In genomic region chr15:73873889-73874511, GRCh38 we compare ENCODE assay signal across 8 cellular contexts. TPM values are rescaled to one million over a fixed set of nuclear protein-coding genes. Genes with fewer than 3 reads are reported as not detected.
A peak's percentile ranks its signal among the peaks of the same experiment; 100 is the strongest.
DNase-seq lines count a peak whose midpoint lies in the region; ATAC-seq, FAIRE-seq and TF ChIP-seq lines count a peak whose summit lies in the region.

No MANE protein-coding gene starts in this region.

- H3K4me3 ChIP-seq in GM23248 (no peak overlapping the region), NT2/D1 (ENCODE audit: insufficient read length, low read depth) (no peak overlapping the region), K562 (no peak overlapping the region), HepG2 (replicated peaks in 1 of 3; ENCODE audit: insufficient read depth in 1 of 3, low read depth in 2 of 3, low read length in 3 of 3) (no peak overlapping the region), aorta (ENCODE audit: low read length in 2 of 2) (no peak overlapping the region)

- ATAC-seq in K562 (0 out of 3 replicates have a peak, but pooled peaks have one; percentile 44), HepG2 (no peak), aorta (ENCODE audit: low FRiP score) (no peak), HG02678 (IDR thresholded peaks at IDR 0.05; ENCODE audit: unreplicated experiment) (no peak), sciatic nerve (no peak)

- POLR2A ChIA-PET in K562 (lab: Yijun Ruan, JAX) (interaction anchor here (0.7 to 1.2 kb wide), 2 partner anchors 13 to 35 kb away, joined by 3 read pairs; no protein-coding TSS in a partner anchor), HepG2 (lab: Yijun Ruan, JAX) (no interaction called here)

- peak; percentile 61 to 72 (median 62) for TF ChIP-seq CTCF in K562 (IDR thresholded peaks at IDR 0.05 in 2 of 3, conservative IDR thresholded peaks at IDR 0.05 in 1 of 3; ENCODE audit: insufficient read depth in 2 of 3, low read depth in 1 of 3, low read length in 3 of 3)
- TF ChIP-seq CTCF in HepG2 (CRISPR knock-in tag; IDR thresholded peaks at IDR 0.05): peak; percentile 62

- in situ Hi-C loops in GM23248 (cut with MboI): no loop called here
- in situ Hi-C loops in K562 (cut with MboI): no loop called here
- in situ Hi-C loops in HepG2 (cut with HindIII; ENCODE audit: extremely low pct_ligation_motif_present, low pct_unique_long_range_greater_than_20kb): loop anchor here (5.0 kb wide), 1 partner anchor 33 kb away; no protein-coding TSS in a partner anchor

- intact Hi-C loops in K562 (cut with micrococcal nuclease) (loop anchor here (1.0 kb wide), 1 partner anchor 34 kb away; no protein-coding TSS in a partner anchor), HepG2 (cut with micrococcal nuclease; ENCODE audit: unreplicated experiment) (loop anchor here (1.0 kb wide), 1 partner anchor 34 kb away; no protein-coding TSS in a partner anchor), aorta (cut with DNase I) (loop anchor here in 1 of 2 donors (2.0 kb wide), 2 partner anchors 35 to 91 kb away; no protein-coding TSS in a partner anchor), sciatic nerve (cut with DNase I) (no loop called here)

- WGBS in GM23248 (ENCODE audit: low coverage in 1 of 2, low lambda C conversion rate in 2 of 2, missing lambda C conversion rate in 2 of 2), 2 experiments: 33 to 38% methylated on average over 6 of the region's 6 CpGs
- 1% methylated on average over 6 of the region's 6 CpGs for WGBS in K562 (ENCODE audit: insufficient coverage, low coverage, missing lambda C conversion rate)
- 17% methylated on average over 6 of the region's 6 CpGs for WGBS in HepG2 (ENCODE audit: low lambda C conversion rate)
- WGBS in aorta, 2 donors: 31 to 32% methylated on average over 6 of the region's 6 CpGs

- H4K20me1 ChIP-seq in GM23248 (ENCODE audit: insufficient read depth) (no peaks in the 10 kb centered on the region), K562 (replicated peaks; ENCODE audit: control insufficient read depth, insufficient read depth, low read length) (peaks cover 12% of the 10 kb centered on the region), HepG2 (ENCODE audit: insufficient read depth, low read length) (no peaks in the 10 kb centered on the region)

- H3K79me2 ChIP-seq in GM23248 (ENCODE audit: insufficient read depth) (no peaks in the 10 kb centered on the region), K562 (ENCODE audit: control insufficient read depth, insufficient read depth, low read length) (no peaks in the 10 kb centered on the region), HepG2 (ENCODE audit: insufficient read depth, low read length) (no peaks in the 10 kb centered on the region)

- no peaks in the 10 kb centered on the region for H3K9me2 ChIP-seq in GM23248 (ENCODE audit: insufficient read depth)

- no peak overlapping the region for H3K27ac ChIP-seq in GM23248
- H3K27ac ChIP-seq in K562 (ENCODE audit: extremely low read depth, low read depth, low read length): no peak overlapping the region
- H3K27ac ChIP-seq in HepG2 (ENCODE audit: extremely low read length, insufficient read depth, low read length): no peak overlapping the region
- H3K27ac ChIP-seq in aorta (ENCODE audit: low read depth in 1 of 2, low read length in 2 of 2): no peak overlapping the region

- DNase-seq in COLO829 (ENCODE audit: low spot score): peak; percentile 50
- DNase-seq in GM23248: peak; percentile 64
- DNase-seq in NT2/D1 (ENCODE audit: low read depth, low spot score): peak; percentile 52
- peak; percentile 42 to 68 (median 57) for DNase-seq in K562 (ENCODE audit: extremely low read depth in 1 of 4, low spot score in 3 of 4)
- peak; percentile 52 for DNase-seq in HepG2 (ENCODE audit: low spot score)
- no peak for DNase-seq in aorta
- no peak for DNase-seq in sciatic nerve (ENCODE audit: low spot score)

- no peaks in the 10 kb centered on the region for H3K9me3 ChIP-seq in GM23248 (ENCODE audit: low read depth)
- no peaks in the 10 kb centered on the region for H3K9me3 ChIP-seq in NT2/D1 (ENCODE audit: insufficient read depth, low read length)
- no peaks in the 10 kb centered on the region for H3K9me3 ChIP-seq in K562 (replicated peaks; ENCODE audit: control insufficient read depth, insufficient read depth, low read depth, low read length)
- H3K9me3 ChIP-seq in HepG2 (ENCODE audit: low read length): no peaks in the 10 kb centered on the region
- no peaks in the 10 kb centered on the region for H3K9me3 ChIP-seq in aorta (ENCODE audit: control insufficient read depth, low read length)

- H2AFZ ChIP-seq in GM23248: no peak overlapping the region
- H2AFZ ChIP-seq in K562 (ENCODE audit: low read depth, low read length): no peak overlapping the region
- H2AFZ ChIP-seq in HepG2 (ENCODE audit: low read length): no peak overlapping the region

- TF ChIP-seq POLR2A in K562 (conservative IDR thresholded peaks at IDR 0.05) (no peak), HepG2 (IDR thresholded peaks at IDR 0.05; ENCODE audit: insufficient read depth in 1 of 2, low read depth in 2 of 2, low read length in 2 of 2) (no peak)

- CTCF ChIA-PET in K562 (lab: Yijun Ruan, JAX; ENCODE audit: low intra/inter-chr PET ratio) (interaction anchor here (1.0 to 1.6 kb wide), 2 partner anchors 34 to 90 kb away, joined by 7 to 9 read pairs; no protein-coding TSS in a partner anchor), HepG2 (lab: Yijun Ruan, JAX; ENCODE audit: low intra/inter-chr PET ratio, low total read pairs) (interaction anchor here (1.1 to 2.0 kb wide), 3 partner anchors 33 to 54 kb away, joined by 3 to 21 read pairs (median 4); no protein-coding TSS in a partner anchor)

- H3K4me2 ChIP-seq in GM23248 (ENCODE audit: unreplicated experiment) (no peak overlapping the region), K562 (ENCODE audit: insufficient read depth, low read length) (no peak overlapping the region), HepG2 (ENCODE audit: low read depth, low read length) (no peak overlapping the region)

- no peak for TF ChIP-seq EP300 in K562 (IDR thresholded peaks at IDR 0.05; ENCODE audit: low read length)
- TF ChIP-seq EP300 in HepG2 (IDR thresholded peaks at IDR 0.05; ENCODE audit: low read depth in 2 of 2, low read length in 2 of 2): no peak
- TF ChIP-seq EP300 in HepG2 (CRISPR knock-in tag; IDR thresholded peaks at IDR 0.05; ENCODE audit: borderline replicate concordance): no peak

- peak; percentile 88 for FAIRE-seq in K562 (lab: Jason Lieb, UNC)
- FAIRE-seq in HepG2 (lab: Jason Lieb, UNC): peak; percentile 67

- H3K9me1 ChIP-seq in K562 (ENCODE audit: control insufficient read depth, insufficient read depth, low read length): no peaks in the 10 kb centered on the region

- H3F3A ChIP-seq in GM23248 (ENCODE audit: insufficient read depth): peaks cover 10% of the 10 kb centered on the region

- H3K27me3 ChIP-seq in GM23248 (replicated peaks; ENCODE audit: insufficient read depth) (peaks cover 6% of the 10 kb centered on the region), NT2/D1 (ENCODE audit: insufficient read depth, insufficient read length) (no peaks in the 10 kb centered on the region), K562 (ENCODE audit: control insufficient read depth in 2 of 2, insufficient read depth in 2 of 2, low read length in 2 of 2) (peaks cover 2 to 7% of the 10 kb centered on the region in 2 experiments; a peak in 3 of 5 replicates), HepG2 (ENCODE audit: control insufficient read depth in 1 of 2, insufficient read depth in 2 of 2, low read length in 2 of 2) (peaks cover 0 to 5% of the 10 kb centered on the region in 2 experiments; a peak in 1 of 5 replicates), aorta (ENCODE audit: control insufficient read depth in 1 of 2, insufficient read depth in 2 of 2, low read length in 1 of 2) (no peaks in the 10 kb centered on the region)

- H3K36me3 ChIP-seq in GM23248 (ENCODE audit: low read depth) (no peaks in the 10 kb centered on the region), NT2/D1 (ENCODE audit: insufficient read depth, insufficient read length, low read length) (no peaks in the 10 kb centered on the region), K562 (ENCODE audit: control insufficient read depth, insufficient read depth, low read length) (no peaks in the 10 kb centered on the region), HepG2 (replicated peaks in 1 of 2; ENCODE audit: control insufficient read depth in 1 of 2, insufficient read depth in 2 of 2, low read length in 2 of 2) (no peaks in the 10 kb centered on the region), aorta (ENCODE audit: control insufficient read depth in 1 of 2, insufficient read depth in 2 of 2, low read length in 1 of 2) (no peaks in the 10 kb centered on the region)

- BruUV-seq in K562 (replicated peaks; lab: Mats Ljungman, UMichigan) (no TSS peak), HepG2 (replicated peaks; lab: Mats Ljungman, UMichigan) (no TSS peak)

- peak; percentile 44 to 58 for TF ChIP-seq RAD21 in K562 (CRISPR knock-in tag; conservative IDR thresholded peaks at IDR 0.05 in 1 of 2, IDR thresholded peaks at IDR 0.05 in 1 of 2)
- no peak for TF ChIP-seq RAD21 in HepG2 (CRISPR knock-in tag; IDR thresholded peaks at IDR 0.05)

- H3K9ac ChIP-seq in GM23248 (no peak overlapping the region), NT2/D1 (ENCODE audit: insufficient read length, low read depth) (no peak overlapping the region), K562 (ENCODE audit: insufficient read depth in 1 of 2, low read depth in 2 of 2, low read length in 2 of 2) (no peak overlapping the region), HepG2 (ENCODE audit: insufficient read depth, low read depth, low read length) (no peak overlapping the region)

- H3K4me1 ChIP-seq in GM23248 (ENCODE audit: insufficient read depth): peaks cover 12% of the 10 kb centered on the region
- H3K4me1 ChIP-seq in NT2/D1 (ENCODE audit: insufficient read depth, insufficient read length): no peaks in the 10 kb centered on the region
- H3K4me1 ChIP-seq in K562 (replicated peaks in 1 of 2; ENCODE audit: control insufficient read depth in 2 of 2, insufficient read depth in 2 of 2, low read length in 2 of 2): peaks cover 4 to 7% of the 10 kb centered on the region in 2 experiments; a peak in 3 of 5 replicates
- no peaks in the 10 kb centered on the region for H3K4me1 ChIP-seq in HepG2 (ENCODE audit: insufficient read depth, low read length)
- H3K4me1 ChIP-seq in aorta (ENCODE audit: control insufficient read depth in 1 of 2, insufficient read depth in 2 of 2, low read length in 2 of 2): no peaks in the 10 kb centered on the region

RNA-seq across cellular contexts. Expression of gene TBC1D21, which starts 0.6 kb away (rescaled TPM):
- not detected in 2 replicates for total RNA-seq in GM23248 (2014; rRNA removed; shearing (Covaris generic))
- polyA plus RNA-seq in GM23248 (2016; fragmentation: Nextera tagmentation; extraction: Ambion mirVana) (not detected in 2 replicates), K562 (2011; rRNA removed) (not detected in 2 replicates), K562 (2014; fragmentation: Illumina TruSeq; extraction: Trizol) (not detected in 2 replicates), K562 (2014; fragmentation: Nextera tagmentation; extraction: Ambion mirVana) (not detected), K562 (2014; rRNA removed) (not detected in 2 replicates), HepG2 (2011; rRNA removed) (not detected in 2 replicates), aorta (not detected)
- not detected in 2 replicates for total RNA-seq in K562 (2011; cell fraction: chromatin; rRNA removed; ENCODE audit: low replicate concordance)
- not detected in 2 replicates for total RNA-seq in K562 (2011; cell fraction: nucleolus; rRNA removed)
- total RNA-seq in K562 (2011; cell fraction: nucleoplasm; rRNA removed): not detected in 2 replicates
- total RNA-seq in K562 (2014; rRNA removed) (not detected in 2 replicates), K562 (2014; rRNA removed; fragmentation: Illumina TruSeq; extraction: Trizol) (not detected in 2 replicates), K562 (2015; rRNA removed; fragmentation: Illumina TruSeq; extraction: Trizol) (not detected in 2 replicates), K562 (2021) (not detected in 2 replicates), HepG2 (2016; rRNA removed; fragmentation: Illumina TruSeq; extraction: Trizol) (not detected in 2 replicates), aorta (not detected), sciatic nerve (not detected)
- polyA plus RNA-seq in K562 (2011; cell fraction: cytosol; rRNA removed): not detected in 2 replicates
- not detected in 2 replicates for polyA plus RNA-seq in K562 (2011; cell fraction: nucleus; rRNA removed)
- polyA plus RNA-seq in K562 (2012): not detected in 2 replicates
- not detected in 2 replicates for polyA minus RNA-seq in K562 (2011; rRNA and poly(A)+ RNA removed)
- not detected in 2 replicates for polyA minus RNA-seq in K562 (2011; cell fraction: cytosol; rRNA and poly(A)+ RNA removed)
- polyA minus RNA-seq in K562 (2011; cell fraction: nucleus; rRNA and poly(A)+ RNA removed): not detected in 2 replicates
- total RNA-seq in HepG2 (2016; cell fraction: cytosol; rRNA removed; fragmentation: Illumina TruSeq; extraction: Trizol; ENCODE audit: low read depth): not detected in 2 replicates
- total RNA-seq in HepG2 (2016; cell fraction: insoluble cytoplasmic fraction; rRNA removed; fragmentation: Illumina TruSeq; extraction: Trizol): not detected in 2 replicates
- total RNA-seq in HepG2 (2016; cell fraction: membrane; rRNA removed; fragmentation: Illumina TruSeq; extraction: Trizol): not detected in 2 replicates
- total RNA-seq in HepG2 (2016; cell fraction: nucleus; rRNA removed; fragmentation: Illumina TruSeq; extraction: Trizol): not detected in 2 replicates
- polyA plus RNA-seq in HepG2 (2011; cell fraction: cytosol; rRNA removed): not detected in 2 replicates
- not detected in 2 replicates for polyA plus RNA-seq in HepG2 (2011; cell fraction: nucleus; rRNA removed)
- not detected in 2 replicates for polyA plus RNA-seq in HepG2 (2012)
- polyA plus RNA-seq in HepG2 (2016; cell fraction: cytosol; fragmentation: Illumina TruSeq; extraction: Trizol; ENCODE audit: low read depth): not detected in 2 replicates
- not detected in 2 replicates for polyA plus RNA-seq in HepG2 (2016; cell fraction: insoluble cytoplasmic fraction; fragmentation: Illumina TruSeq; extraction: Trizol; ENCODE audit: low read depth)
- not detected in 2 replicates for polyA plus RNA-seq in HepG2 (2016; cell fraction: membrane; fragmentation: Illumina TruSeq; extraction: Trizol; ENCODE audit: low read depth)
- polyA plus RNA-seq in HepG2 (2016; cell fraction: nucleus; fragmentation: Illumina TruSeq; extraction: Trizol; ENCODE audit: insufficient read depth, low read depth): not detected in 2 replicates
- not detected in 2 replicates for polyA minus RNA-seq in HepG2 (2011; rRNA and poly(A)+ RNA removed; ENCODE audit: low replicate concordance)
- not detected in 2 replicates for polyA minus RNA-seq in HepG2 (2011; cell fraction: cytosol; rRNA and poly(A)+ RNA removed)
- polyA minus RNA-seq in HepG2 (2011; cell fraction: nucleus; rRNA and poly(A)+ RNA removed): not detected in 2 replicates

RNA-seq across cellular contexts. Expression of gene LOXL1, which starts 52.3 kb away (rescaled TPM):
- total RNA-seq in GM23248 (2014; rRNA removed; shearing (Covaris generic)): 534 and 540 TPM in 2 replicates
- polyA plus RNA-seq in GM23248 (2016; fragmentation: Nextera tagmentation; extraction: Ambion mirVana) (396 and 401 TPM in 2 replicates), K562 (2011; rRNA removed) (0.16 TPM in 1 of 2 replicates, not detected in the other), K562 (2014; fragmentation: Illumina TruSeq; extraction: Trizol) (not detected in 2 replicates), K562 (2014; fragmentation: Nextera tagmentation; extraction: Ambion mirVana) (not detected), K562 (2014; rRNA removed) (not detected in 2 replicates), HepG2 (2011; rRNA removed) (0.16 and 1.3 TPM in 2 replicates), aorta (100 to 1,000 TPM in 1 of 2 donors, 10 to 100 TPM in 1; 49.0 to 138 TPM)
- not detected in 2 replicates for total RNA-seq in K562 (2011; cell fraction: chromatin; rRNA removed; ENCODE audit: low replicate concordance)
- 0.33 TPM in 1 of 2 replicates, not detected in the other for total RNA-seq in K562 (2011; cell fraction: nucleolus; rRNA removed)
- not detected in 2 replicates for total RNA-seq in K562 (2011; cell fraction: nucleoplasm; rRNA removed)
- total RNA-seq in K562 (2014; rRNA removed) (0.14 and 0.61 TPM in 2 replicates), K562 (2014; rRNA removed; fragmentation: Illumina TruSeq; extraction: Trizol) (not detected in 2 replicates), K562 (2015; rRNA removed; fragmentation: Illumina TruSeq; extraction: Trizol) (not detected in 2 replicates), K562 (2021) (not detected in 2 replicates), HepG2 (2016; rRNA removed; fragmentation: Illumina TruSeq; extraction: Trizol) (0.51 TPM in 1 of 2 replicates, not detected in the other), aorta (100 to 1,000 TPM; 108 to 115 TPM), sciatic nerve (16.6 TPM)
- polyA plus RNA-seq in K562 (2011; cell fraction: cytosol; rRNA removed): 0.66 TPM in 1 of 2 replicates, not detected in the other
- 0.30 and 0.45 TPM in 2 replicates for polyA plus RNA-seq in K562 (2011; cell fraction: nucleus; rRNA removed)
- 0.18 and 1.5 TPM in 2 replicates for polyA plus RNA-seq in K562 (2012)
- polyA minus RNA-seq in K562 (2011; rRNA and poly(A)+ RNA removed): not detected in 2 replicates
- polyA minus RNA-seq in K562 (2011; cell fraction: cytosol; rRNA and poly(A)+ RNA removed): not detected in 2 replicates
- not detected in 2 replicates for polyA minus RNA-seq in K562 (2011; cell fraction: nucleus; rRNA and poly(A)+ RNA removed)
- total RNA-seq in HepG2 (2016; cell fraction: cytosol; rRNA removed; fragmentation: Illumina TruSeq; extraction: Trizol; ENCODE audit: low read depth): 0.10 TPM in 1 of 2 replicates, not detected in the other
- total RNA-seq in HepG2 (2016; cell fraction: insoluble cytoplasmic fraction; rRNA removed; fragmentation: Illumina TruSeq; extraction: Trizol): 0.30 and 0.40 TPM in 2 replicates
- total RNA-seq in HepG2 (2016; cell fraction: membrane; rRNA removed; fragmentation: Illumina TruSeq; extraction: Trizol): 0.46 and 0.69 TPM in 2 replicates
- total RNA-seq in HepG2 (2016; cell fraction: nucleus; rRNA removed; fragmentation: Illumina TruSeq; extraction: Trizol): 0.47 TPM in 1 of 2 replicates, not detected in the other
- 0.58 and 0.69 TPM in 2 replicates for polyA plus RNA-seq in HepG2 (2011; cell fraction: cytosol; rRNA removed)
- polyA plus RNA-seq in HepG2 (2011; cell fraction: nucleus; rRNA removed): 0.35 and 0.80 TPM in 2 replicates
- not detected in 2 replicates for polyA plus RNA-seq in HepG2 (2012)
- 0.31 and 0.33 TPM in 2 replicates for polyA plus RNA-seq in HepG2 (2016; cell fraction: cytosol; fragmentation: Illumina TruSeq; extraction: Trizol; ENCODE audit: low read depth)
- 0.39 TPM in 1 of 2 replicates, not detected in the other for polyA plus RNA-seq in HepG2 (2016; cell fraction: insoluble cytoplasmic fraction; fragmentation: Illumina TruSeq; extraction: Trizol; ENCODE audit: low read depth)
- 0.41 and 0.76 TPM in 2 replicates for polyA plus RNA-seq in HepG2 (2016; cell fraction: membrane; fragmentation: Illumina TruSeq; extraction: Trizol; ENCODE audit: low read depth)
- 0.92 and 1.1 TPM in 2 replicates for polyA plus RNA-seq in HepG2 (2016; cell fraction: nucleus; fragmentation: Illumina TruSeq; extraction: Trizol; ENCODE audit: insufficient read depth, low read depth)
- 0.30 and 1.4 TPM in 2 replicates for polyA minus RNA-seq in HepG2 (2011; rRNA and poly(A)+ RNA removed; ENCODE audit: low replicate concordance)
- 0.26 TPM in 1 of 2 replicates, not detected in the other for polyA minus RNA-seq in HepG2 (2011; cell fraction: cytosol; rRNA and poly(A)+ RNA removed)
- 0.39 TPM in 1 of 2 replicates, not detected in the other for polyA minus RNA-seq in HepG2 (2011; cell fraction: nucleus; rRNA and poly(A)+ RNA removed)

Comparison
In these comparisons a context has a peak if more than half of its experiments do, and no peak if none do; other contexts are left out.
1. DNase-seq: peak in COLO829 (single experiment), GM23248 (single experiment), NT2/D1 (single experiment), K562 (4 of 4) and HepG2 (single experiment); none in aorta (0 of 2) and sciatic nerve (single experiment).
2. RNA of gene LOXL1, which starts 52.3 kb away (total RNA-seq): 534 to 540 TPM in GM23248, 108 to 115 TPM in aorta and 16.6 TPM in sciatic nerve (single experiment); 0.10 to 0.69 TPM in HepG2 and 0.14 to 0.61 TPM in K562; every median in the first group is over 10 times any median in the second.